ENCODE assay signal across 1 cellular context in genomic region chr14:23093526-23093925, GRCh38.
TF ChIP-seq lines count a peak whose summit lies in the region.

No MANE protein-coding gene starts in this region.

TF ChIP-seq in GM12878, 131 proteins besides CTCF, POLR2A, EP300 and RAD21:
- TF ChIP-seq CEBPB (IDR thresholded peaks at IDR 0.05; ENCODE audit: borderline replicate concordance in 1 of 2, low read depth in 2 of 2, low read length in 2 of 2) (no peak), SKIL (IDR thresholded peaks at IDR 0.05; ENCODE audit: low read depth, poor library complexity, severe bottlenecking) (no peak), IRF4 (IDR thresholded peaks at IDR 0.05; ENCODE audit: low read depth, low read length) (no peak), RFX5 (IDR thresholded peaks at IDR 0.05; ENCODE audit: low read depth, low read length) (no peak)
